Comparison of ENCODE assay signal across 9 cellular contexts in genomic region chr2:38601061-38601460, GRCh38. TPM values are rescaled to one million over a fixed set of nuclear protein-coding genes. Genes with fewer than 3 reads are reported as not detected.
A peak's percentile ranks its signal among the peaks of the same experiment; 100 is the strongest.
DNase-seq lines count a peak whose midpoint lies in the region; ATAC-seq and TF ChIP-seq lines count a peak whose summit lies in the region.
"Had no signal": no experiment of that assay in that cellular context is flagged by ENCODE, and none has a peak within 500 bp of the region (broad histone marks: within the 10 kb centered on the region; RNA-seq: fewer than 3 reads in every experiment).

No MANE protein-coding gene starts in this region.

- no peak overlapping the region for H2AFZ ChIP-seq in hepatocyte
- H2AFZ ChIP-seq in smooth muscle cell (ENCODE audit: low read depth), result no peak overlapping the region

- peaks cover 58% of the 10 kb centered on the region for H4K20me1 ChIP-seq in hepatocyte (ENCODE audit: insufficient read depth, poor library complexity, severe bottlenecking)
- peaks cover 60% of the 10 kb centered on the region for H4K20me1 ChIP-seq in smooth muscle cell (ENCODE audit: low read depth)

- DNase-seq in DMS 273 (lab: John Stamatoyannopoulos, UW; ENCODE audit: unreplicated experiment) (peak; percentile 32), DMS 273 treated with DMSO at 0.1 percent for 48 hours (lab: John Stamatoyannopoulos, UW) (no peak), WTC11 (ENCODE audit: low spot score) (no peak), hepatocyte (ENCODE audit: low spot score) (no peak), smooth muscle cell (lab: John Stamatoyannopoulos, UW; ENCODE audit: unreplicated experiment) (no peak), DMS79 treated with DMSO at 0.1 percent for 48 hours (lab: John Stamatoyannopoulos, UW) (no peak), NCI-H2081 (lab: John Stamatoyannopoulos, UW) (no peak)
- DNase-seq in NK-92 treated with Interleukin-12 subunit alpha and Interleukin-12 subunit beta, amount 100 ng/mL, for 24 hours (lab: John Stamatoyannopoulos, UW), result no peak

- H3F3A ChIP-seq in smooth muscle cell (ENCODE audit: low read depth), result no peaks in the 10 kb centered on the region

- peak overlapping the region; percentile 34 for H3K4me3 ChIP-seq in hepatocyte
- peak overlapping the region; percentile 98 for H3K4me3 ChIP-seq in smooth muscle cell

- POLR2A ChIA-PET in WTC11 (lab: Charles Lee), result interaction anchor here (0.9 to 4.5 kb wide), 5 partner anchors 20 to 224 kb away, joined by 3 to 55 read pairs (median 7); partner anchors contain the start of genes ATL2, GALM and SRSF7

- H3K27me3 ChIP-seq in hepatocyte, result no peaks in the 10 kb centered on the region
- H3K27me3 ChIP-seq in smooth muscle cell (ENCODE audit: low read depth), result no peaks in the 10 kb centered on the region

- no peaks in the 10 kb centered on the region for H3K36me3 Mint-ChIP-seq in WTC11

- no peaks in the 10 kb centered on the region for H3K27me3 Mint-ChIP-seq in WTC11 (ENCODE audit: low read depth)

- peak overlapping the region; percentile 84; the same call in 1 of the 2 replicates for H3K27ac Mint-ChIP-seq in WTC11

- H3K4me1 ChIP-seq in hepatocyte (ENCODE audit: insufficient read depth) (peaks cover 23% of the 10 kb centered on the region), smooth muscle cell (ENCODE audit: low read depth) (peaks cover 34% of the 10 kb centered on the region)

- H3K9me2 ChIP-seq in hepatocyte (replicated peaks; ENCODE audit: insufficient read depth), result no peaks in the 10 kb centered on the region

- H3K4me2 ChIP-seq in hepatocyte (peak overlapping the region; percentile 79), smooth muscle cell (peak overlapping the region; percentile 94)

- H3K4me3 Mint-ChIP-seq in WTC11, result peak overlapping the region; percentile 90

- H3K4me1 Mint-ChIP-seq in WTC11, result peaks cover 57% of the 10 kb centered on the region

- no peaks in the 10 kb centered on the region for H3K36me3 ChIP-seq in hepatocyte (replicated peaks; ENCODE audit: insufficient read depth, low read depth)
- H3K36me3 ChIP-seq in smooth muscle cell (ENCODE audit: low read depth), result no peaks in the 10 kb centered on the region

- TF ChIP-seq CTCF in WTC11 (IDR thresholded peaks at IDR 0.05), result no peak
- no peak for TF ChIP-seq CTCF in hepatocyte (IDR thresholded peaks at IDR 0.05; ENCODE audit: poor library complexity)
- TF ChIP-seq CTCF in smooth muscle cell (IDR thresholded peaks at IDR 0.05; ENCODE audit: borderline replicate concordance, insufficient read depth, poor library complexity, severe bottlenecking), result no peak

- H3K9me3 Mint-ChIP-seq in WTC11, result no peaks in the 10 kb centered on the region

- H3K9me3 ChIP-seq in hepatocyte (ENCODE audit: low read depth) (no peaks in the 10 kb centered on the region), smooth muscle cell (replicated peaks; ENCODE audit: low read depth) (no peaks in the 10 kb centered on the region)

- peak overlapping the region; percentile 100 for H3K27ac ChIP-seq in hepatocyte
- peak overlapping the region; percentile 91 for H3K27ac ChIP-seq in smooth muscle cell (ENCODE audit: low read depth)
- H3K27ac ChIP-seq: 22Rv1 had no signal

- ATAC-seq in WTC11, result no peak

- 3% methylated on average over 6 of the region's 6 CpGs for WGBS in hepatocyte (ENCODE audit: low lambda C conversion rate, missing lambda C conversion rate)
- WGBS in smooth muscle cell (ENCODE audit: low lambda C conversion rate), result 4% methylated on average over 6 of the region's 6 CpGs

- peak overlapping the region; percentile 94 for H3K9ac ChIP-seq in smooth muscle cell (ENCODE audit: low read depth)

- H3K79me2 ChIP-seq in hepatocyte, result peaks cover 64% of the 10 kb centered on the region
- peaks cover 64% of the 10 kb centered on the region for H3K79me2 ChIP-seq in smooth muscle cell (ENCODE audit: low read depth)

- CTCF ChIA-PET in WTC11 (lab: Charles Lee), result interaction anchor here (0.6 to 4.5 kb wide), 7 partner anchors 12 to 139 kb away, joined by 3 to 27 read pairs (median 4); no protein-coding TSS in a partner anchor

TF ChIP-seq in WTC11, 78 proteins besides CTCF, POLR2A, EP300 and RAD21:
- TF ChIP-seq ZNF263 (CRISPR knock-in tag; IDR thresholded peaks at IDR 0.05; ENCODE audit: low read depth) (no peak), SP1 (CRISPR knock-in tag; conservative IDR thresholded peaks at IDR 0.05) (no peak), RELA (CRISPR knock-in tag; IDR thresholded peaks at IDR 0.05; ENCODE audit: borderline replicate concordance) (no peak), GTF2I (CRISPR knock-in tag; conservative IDR thresholded peaks at IDR 0.05) (no peak), NR2C2 (CRISPR knock-in tag; IDR thresholded peaks at IDR 0.05) (no peak), ATF6 (CRISPR knock-in tag; IDR thresholded peaks at IDR 0.05) (no peak), JUN (CRISPR knock-in tag; IDR thresholded peaks at IDR 0.05) (no peak), USF2 (CRISPR knock-in tag; IDR thresholded peaks at IDR 0.05) (no peak)

RNA-seq across cellular contexts. Expression of gene HNRNPLL, which starts 1.7 kb away (rescaled TPM):
- total RNA-seq in WTC11 (2021) (63.1 to 66.4 TPM (median 65.3 TPM) in 3 replicates), hepatocyte (38.7 and 55.7 TPM in 2 replicates), smooth muscle cell (37.4 and 57.1 TPM in 2 replicates)
- polyA plus RNA-seq in hepatocyte (37.6 and 55.5 TPM in 2 replicates), smooth muscle cell (40.2 and 42.8 TPM in 2 replicates)
